In genomic region chr16:2603165-2604015, GRCh38 we compare ENCODE assay signal across 8 cellular contexts.
DNase-seq lines count a peak whose midpoint lies in the region.

No MANE protein-coding gene starts in this region.

- no peaks in the 10 kb centered on the region for H3K9me3 ChIP-seq in HAP-1

- H3K27ac ChIP-seq in substantia nigra (ENCODE audit: low read depth, low read length, poor library complexity, severe bottlenecking) = peak overlapping the region; percentile 78

- peaks cover 11% of the 10 kb centered on the region for H3K36me3 Mint-ChIP-seq in activated naive CD4-positive, alpha-beta T cell treated with anti-CD3 and anti-CD28 coated beads, Interleukin-2, amount 10 ng/mL, durations not matched to agents 7 days and 5 days

- H3K9me3 Mint-ChIP-seq in activated naive CD4-positive, alpha-beta T cell treated with anti-CD3 and anti-CD28 coated beads, Interleukin-2, amount 10 ng/mL, durations not matched to agents 7 days and 5 days = no peaks in the 10 kb centered on the region

- CTCF ChIA-PET in activated naive CD4-positive, alpha-beta T cell treated with anti-CD3 and anti-CD28 coated beads, Interleukin-2, amount 10 ng/mL, durations not matched to agents 7 days and 5 days (lab: Charles Lee) = no interaction called here

- DNase-seq in ELF-1 (ENCODE audit: low read depth, low spot score) (peak; percentile 97), HAP-1 (ENCODE audit: low spot score in 2 of 2) (peak; percentile 91 to 98), MV-4-11 (lab: John Stamatoyannopoulos, UW) (peak; percentile 95), SK-MEL-5 (ENCODE audit: low read depth, low spot score) (peak; percentile 96), globus pallidus (ENCODE audit: low spot score) (peak; percentile 95), non-pigmented ciliary epithelial cell (ENCODE audit: low read depth) (peak; percentile 87), substantia nigra (lab: John Stamatoyannopoulos, UW) (peak; percentile 39 to 97 (median 94))
- peak; percentile 86 for DNase-seq in activated naive CD4-positive, alpha-beta T cell treated with anti-CD3 and anti-CD28 coated beads, Interleukin-2, amount 10 ng/mL, durations not matched to agents 7 days and 5 days

- H3K27me3 ChIP-seq in HAP-1 (ENCODE audit: low read depth) = no peaks in the 10 kb centered on the region

- H3K4me3 ChIP-seq in HAP-1 = peak overlapping the region; percentile 98

- H3K4me1 ChIP-seq in HAP-1 = no peaks in the 10 kb centered on the region

- peaks cover 4% of the 10 kb centered on the region for H3K36me3 ChIP-seq in HAP-1 (replicated peaks)

- peaks cover 3% of the 10 kb centered on the region for H3K27me3 Mint-ChIP-seq in activated naive CD4-positive, alpha-beta T cell treated with anti-CD3 and anti-CD28 coated beads, Interleukin-2, amount 10 ng/mL, durations not matched to agents 7 days and 5 days

- H3K27ac Mint-ChIP-seq in activated naive CD4-positive, alpha-beta T cell treated with anti-CD3 and anti-CD28 coated beads, Interleukin-2, amount 10 ng/mL, durations not matched to agents 7 days and 5 days = peak overlapping the region; percentile 90

- peaks cover 22% of the 10 kb centered on the region for H3K4me1 Mint-ChIP-seq in activated naive CD4-positive, alpha-beta T cell treated with anti-CD3 and anti-CD28 coated beads, Interleukin-2, amount 10 ng/mL, durations not matched to agents 7 days and 5 days

- in situ Hi-C loops in HAP-1 (cut with MboI; ENCODE audit: low sequenced_read_pairs) = no loop called here
- in situ Hi-C loops in SK-MEL-5 (cut with HindIII; ENCODE audit: low pct_unique_long_range_greater_than_20kb, low sequenced_read_pairs) = no loop called here

- peak overlapping the region; percentile 96 for H3K4me3 Mint-ChIP-seq in activated naive CD4-positive, alpha-beta T cell treated with anti-CD3 and anti-CD28 coated beads, Interleukin-2, amount 10 ng/mL, durations not matched to agents 7 days and 5 days

Comparison
In these comparisons a context has a peak if more than half of its experiments do, and no peak if none do; other contexts are left out.
1. Peak in every context shown above with its lines: DNase-seq, H3K4me3 ChIP-seq and H3K27ac ChIP-seq.